8 cellular contexts compared by ENCODE assay signal in genomic region chr3:49703443-49703927, GRCh38. TPM values are rescaled to one million over a fixed set of nuclear protein-coding genes. Genes with fewer than 3 reads are reported as not detected.
DNase-seq lines count a peak whose midpoint lies in the region; ATAC-seq and TF ChIP-seq lines count a peak whose summit lies in the region.

No MANE protein-coding gene starts in this region.

- no peak overlapping the region for H3K4me3 Mint-ChIP-seq in activated T-cell treated with anti-CD3 and anti-CD28 coated beads, Interleukin-2, amount 50 U/mL, for 24 hours

- H3K4me3 ChIP-seq in fibroblast of lung (replicated peaks in 1 of 4; ENCODE audit: control extremely low read depth in 1 of 4, insufficient read depth in 1 of 4, low read depth in 3 of 4, low read length in 4 of 4) (no peak overlapping the region), neutrophil (ENCODE audit: low read depth in 1 of 2, low read length in 1 of 2) (no peak overlapping the region), vagina (no peak overlapping the region)

- no peaks in the 10 kb centered on the region for H3K9me3 Mint-ChIP-seq in activated T-cell treated with anti-CD3 and anti-CD28 coated beads, Interleukin-2, amount 50 U/mL, for 24 hours

- H3K9me3 ChIP-seq in fibroblast of lung (ENCODE audit: control insufficient read depth, insufficient read depth, low read depth, low read length), result no peaks in the 10 kb centered on the region
- no peaks in the 10 kb centered on the region for H3K9me3 ChIP-seq in neutrophil
- H3K9me3 ChIP-seq in vagina, result no peaks in the 10 kb centered on the region

- TF ChIP-seq CTCF in fibroblast of lung (conservative IDR thresholded peaks at IDR 0.05 in 1 of 2, IDR thresholded peaks at IDR 0.05 in 1 of 2; ENCODE audit: low read depth in 1 of 2, low read length in 2 of 2) (peak; percentile 78 to 88), neutrophil (IDR thresholded peaks at IDR 0.05) (peak; percentile 49), vagina (IDR thresholded peaks at IDR 0.05) (peak; percentile 7 to 67 (median 56))

- H3K27ac Mint-ChIP-seq in activated T-cell treated with anti-CD3 and anti-CD28 coated beads, Interleukin-2, amount 50 U/mL, for 24 hours, result no peak overlapping the region

- no peak for TF ChIP-seq POLR2A in vagina (IDR thresholded peaks at IDR 0.05)

- intact Hi-C loops in vagina (cut with DNase I), result no loop called here

- H3K27me3 Mint-ChIP-seq in activated T-cell treated with anti-CD3 and anti-CD28 coated beads, Interleukin-2, amount 50 U/mL, for 24 hours, result no peaks in the 10 kb centered on the region

- ATAC-seq in HG03354 (IDR thresholded peaks at IDR 0.05; ENCODE audit: poor library complexity, severe bottlenecking, unreplicated experiment), result peak; percentile 67

- H3K27me3 ChIP-seq in fibroblast of lung (ENCODE audit: control insufficient read depth, insufficient read depth, low read length), result no peaks in the 10 kb centered on the region
- no peaks in the 10 kb centered on the region for H3K27me3 ChIP-seq in neutrophil
- H3K27me3 ChIP-seq in vagina, result no peaks in the 10 kb centered on the region

- no peak overlapping the region for H3K9ac ChIP-seq in fibroblast of lung (ENCODE audit: insufficient read depth, low read length)

- H3K27ac ChIP-seq in fibroblast of lung (ENCODE audit: insufficient read depth, low read length) (no peak overlapping the region), neutrophil (no peak overlapping the region), vagina (no peak overlapping the region)

- no peaks in the 10 kb centered on the region for H3K79me2 ChIP-seq in fibroblast of lung (ENCODE audit: control insufficient read depth, insufficient read depth, low read length)

- peaks cover 7% of the 10 kb centered on the region for H3K36me3 ChIP-seq in fibroblast of lung (ENCODE audit: control insufficient read depth, insufficient read depth, low read length)
- H3K36me3 ChIP-seq in neutrophil, result peaks cover 95% of the 10 kb centered on the region
- peaks cover 0 to 42% of the 10 kb centered on the region in 2 donors for H3K36me3 ChIP-seq in vagina

- no peak overlapping the region for H3K4me2 ChIP-seq in fibroblast of lung (ENCODE audit: extremely low read depth, insufficient read depth, low read length)

- H4K20me1 ChIP-seq in fibroblast of lung (ENCODE audit: control insufficient read depth, extremely low read depth, insufficient read depth, low read length), result peaks cover 2% of the 10 kb centered on the region

- H2AFZ ChIP-seq in fibroblast of lung (ENCODE audit: low read length), result no peak overlapping the region

- H3K4me1 ChIP-seq in fibroblast of lung (ENCODE audit: control insufficient read depth, extremely low read depth, insufficient read depth, low read length), result no peaks in the 10 kb centered on the region
- H3K4me1 ChIP-seq in neutrophil (ENCODE audit: control insufficient read depth in 1 of 2, insufficient read depth in 1 of 2, low read depth in 1 of 2, low read length in 1 of 2), result no peaks in the 10 kb centered on the region
- no peaks in the 10 kb centered on the region for H3K4me1 ChIP-seq in vagina

- DNase-seq in NOMO-1 (lab: John Stamatoyannopoulos, UW; ENCODE audit: unreplicated experiment in 2 of 2) (peak; percentile 25 to 57), NOMO-1 treated with dmso at 0.1 percent for 144 hours (lab: John Stamatoyannopoulos, UW; ENCODE audit: unreplicated experiment) (no peak), OCI-M1 (lab: John Stamatoyannopoulos, UW) (peak; percentile 48), fibroblast of lung (ENCODE audit: low read depth in 2 of 2) (peak; percentile 46 to 61), vagina (ENCODE audit: extremely low spot score in 2 of 2) (no peak)
- DNase-seq in activated T-cell treated with anti-CD3 and anti-CD28 coated beads, Interleukin-2, amount 50 U/mL, for 24 hours, result peak; percentile 73

- peaks cover 88% of the 10 kb centered on the region for H3K36me3 Mint-ChIP-seq in activated T-cell treated with anti-CD3 and anti-CD28 coated beads, Interleukin-2, amount 50 U/mL, for 24 hours (ENCODE audit: low read depth)

- no peaks in the 10 kb centered on the region for H3K4me1 Mint-ChIP-seq in activated T-cell treated with anti-CD3 and anti-CD28 coated beads, Interleukin-2, amount 50 U/mL, for 24 hours (ENCODE audit: low read depth)

RNA-seq across cellular contexts. Expression of gene RNF123, which starts 14.1 kb away (rescaled TPM):
- total RNA-seq in fibroblast of lung (19.5 and 27.1 TPM in 2 replicates), vagina (25.8 TPM)
- polyA plus RNA-seq in fibroblast of lung, result 16.5 and 21.8 TPM in 2 replicates
- 22.2 and 24.0 TPM in 2 replicates for polyA plus RNA-seq in fibroblast of lung (2012)
- 70.8 and 71.8 TPM in 2 replicates for polyA minus RNA-seq in fibroblast of lung (ENCODE audit: low replicate concordance)

RNA-seq across cellular contexts. Expression of gene MST1, which starts 14.2 kb away (rescaled TPM):
- total RNA-seq in fibroblast of lung (5.1 and 6.6 TPM in 2 replicates), vagina (10.8 TPM)
- 3.5 and 4.0 TPM in 2 replicates for polyA plus RNA-seq in fibroblast of lung
- 2.7 and 4.4 TPM in 2 replicates for polyA plus RNA-seq in fibroblast of lung (2012)
- 0.71 and 3.9 TPM in 2 replicates for polyA minus RNA-seq in fibroblast of lung (ENCODE audit: low replicate concordance)

RNA-seq across cellular contexts. Expression of gene AMIGO3, which starts 16.0 kb away (rescaled TPM):
- total RNA-seq in fibroblast of lung (under 0.01 and 0.33 TPM in 2 replicates), vagina (not detected)
- 0.17 TPM in 1 of 2 replicates, not detected in the other for polyA plus RNA-seq in fibroblast of lung
- polyA plus RNA-seq in fibroblast of lung (2012), result 0.43 and 0.73 TPM in 2 replicates
- not detected in 2 replicates for polyA minus RNA-seq in fibroblast of lung (ENCODE audit: low replicate concordance)

RNA-seq across cellular contexts. Expression of gene GMPPB, which starts 20.3 kb away (rescaled TPM):
- 13.6 and 14.4 TPM in 2 replicates for total RNA-seq in fibroblast of lung
- polyA plus RNA-seq in fibroblast of lung, result 13.7 and 18.3 TPM in 2 replicates
- polyA plus RNA-seq in fibroblast of lung (2012), result 20.5 and 36.0 TPM in 2 replicates
- 38.8 and 48.3 TPM in 2 replicates for polyA minus RNA-seq in fibroblast of lung (ENCODE audit: low replicate concordance)
- 19.9 TPM for total RNA-seq in vagina

RNA-seq across cellular contexts. Expression of gene APEH, which starts 29.3 kb away (rescaled TPM):
- total RNA-seq in fibroblast of lung (110 and 137 TPM in 2 replicates), vagina (53.3 TPM)
- polyA plus RNA-seq in fibroblast of lung, result 52.6 and 75.7 TPM in 2 replicates
- polyA plus RNA-seq in fibroblast of lung (2012), result 83.9 and 131 TPM in 2 replicates
- polyA minus RNA-seq in fibroblast of lung (ENCODE audit: low replicate concordance), result 184 and 328 TPM in 2 replicates

Comparison
In these comparisons a context has a peak if more than half of its experiments do, and no peak if none do; other contexts are left out.
1. DNase-seq: peak in NOMO-1 (2 of 2), OCI-M1 (single experiment), activated T-cell treated with anti-CD3 and anti-CD28 coated beads, Interleukin-2, amount 50 U/mL, for 24 hours (single experiment) and fibroblast of lung (2 of 2); none in NOMO-1 treated with dmso at 0.1 percent for 144 hours (single experiment) and vagina (0 of 2).
2. Peak in every context shown above with its lines, with median percentiles within 50 percentile points of each other: CTCF ChIP-seq.